ENCODE assay signal across 8 cellular contexts in the genomic region with DNA sequence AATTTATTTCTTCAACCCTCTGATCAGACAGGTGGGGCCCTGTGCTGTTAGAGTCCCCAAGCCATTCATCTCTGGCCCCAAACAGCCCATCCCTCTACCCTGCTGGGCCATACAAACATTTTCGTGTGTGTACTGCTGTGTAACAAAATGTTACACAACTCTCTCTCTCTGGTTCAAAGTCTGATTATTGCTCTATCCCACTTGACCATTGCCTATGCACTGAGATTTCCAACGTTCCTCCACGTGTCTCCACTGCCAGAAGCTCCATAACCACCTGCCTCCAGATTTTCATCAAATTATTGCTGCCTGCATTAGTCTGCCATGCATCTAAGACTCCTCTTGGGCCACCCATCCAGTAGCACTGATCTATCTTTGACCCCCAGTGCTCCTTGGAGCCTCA.
"Had no signal": no experiment of that assay in that cellular context is flagged by ENCODE, and none has a peak within 500 bp of the region (broad histone marks: within the 10 kb centered on the region; RNA-seq: fewer than 3 reads in every experiment).

No MANE protein-coding gene starts in this region.

- H3K4me3 ChIP-seq: GM23248 had no signal

- H3K4me2 ChIP-seq: KMS-11 had no signal

- H3K27ac ChIP-seq: GM23248, HL-60, KMS-11 had no signal

- DNase-seq: GM23248, GOT3, H7, HCEC 1CT, Karpas-422, KBM-7 had no signal

- H3K9ac ChIP-seq: GM23248, KMS-11 had no signal

- H2AFZ ChIP-seq: GM23248 had no signal
